ENCODE assay signal across 17 cellular contexts in the genomic region with DNA sequence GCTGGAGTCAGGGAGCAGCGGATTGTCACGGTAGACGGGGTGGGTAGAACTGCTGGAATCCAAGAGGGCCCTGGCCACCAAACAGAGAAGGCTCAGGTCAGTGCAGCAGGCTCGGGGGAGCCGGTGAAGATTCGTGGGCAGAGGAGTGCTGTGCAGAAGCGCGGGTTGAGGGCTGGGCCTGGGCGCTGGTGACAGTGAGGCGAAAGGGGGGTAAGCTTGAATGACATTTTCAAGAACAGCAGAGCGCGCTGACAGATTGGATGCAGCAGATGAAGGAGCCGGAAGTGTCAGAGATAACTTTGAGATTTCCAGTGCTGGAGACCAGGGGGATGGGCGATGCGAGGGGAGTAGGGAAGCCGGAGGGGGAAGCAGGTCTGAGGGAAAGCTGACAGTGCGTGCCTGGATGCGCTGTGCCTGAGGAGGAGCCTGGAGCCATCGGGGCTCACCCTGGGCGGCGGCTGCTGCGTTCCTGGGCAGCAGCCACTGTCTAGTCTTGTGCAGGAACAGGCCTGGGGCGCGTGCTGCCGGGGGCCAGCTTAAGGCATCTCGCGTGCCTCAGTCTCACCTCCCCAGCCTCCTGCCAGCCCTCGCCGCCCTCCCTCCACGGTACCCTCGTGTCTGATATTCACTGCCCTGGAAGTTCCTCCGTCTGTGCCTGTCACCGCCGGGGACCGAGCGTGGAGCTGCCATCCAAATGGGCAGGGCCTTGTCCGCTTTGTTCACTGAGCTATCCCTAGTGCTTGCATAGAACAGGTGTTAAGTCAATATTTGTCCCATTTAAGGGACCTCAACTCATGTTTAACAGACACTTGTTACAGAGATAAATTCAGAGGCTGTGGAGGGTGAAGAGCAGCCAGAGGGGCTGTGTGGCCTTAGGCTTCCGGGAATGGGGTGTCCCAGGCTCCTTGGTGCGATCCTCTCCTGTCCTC. TPM values are rescaled to one million over a fixed set of nuclear protein-coding genes. Genes with fewer than 3 reads are reported as not detected.
DNase-seq lines count a peak whose midpoint lies in the region; ATAC-seq, FAIRE-seq and TF ChIP-seq lines count a peak whose summit lies in the region.
"Had no signal": no experiment of that assay in that cellular context is flagged by ENCODE, and none has a peak within 500 bp of the region (broad histone marks: within the 10 kb centered on the region; RNA-seq: fewer than 3 reads in every experiment).

No MANE protein-coding gene starts in this region.

- POLR2A ChIA-PET in AG04450 (lab: Yijun Ruan, JAX) (interaction anchor here (0.7 to 2.5 kb wide), 3 partner anchors 11 to 291 kb away, joined by 3 to 11 read pairs (median 4); no protein-coding TSS in a partner anchor), H1 (lab: Charles Lee; ENCODE audit: partially characterized antibody) (interaction anchor here (1.3 to 2.2 kb wide), 2 partner anchors 11 to 48 kb away, joined by 3 to 10 read pairs; no protein-coding TSS in a partner anchor)

- H3K23ac ChIP-seq in H1 (ENCODE audit: insufficient read length) (no peak overlapping the region), mesendoderm (ENCODE audit: low read length) (no peak overlapping the region)

- H3K4ac ChIP-seq in H1 (replicated peaks; ENCODE audit: insufficient read length, low read depth, low read length), result peak overlapping the region; percentile 27
- H3K4ac ChIP-seq in mesendoderm (ENCODE audit: low read depth, low read length), result no peak overlapping the region

- H4K91ac ChIP-seq in H1 (replicated peaks; ENCODE audit: insufficient read length, low read length), result peak overlapping the region; percentile 76

- no peak for TF ChIP-seq POLR2A in H1 (IDR thresholded peaks at IDR 0.05; ENCODE audit: control extremely low read depth in 1 of 2, low read depth in 2 of 2, low read length in 2 of 2)

- intact Hi-C loops in activated T-helper 1 cell treated with anti-CD3 and anti-CD28 coated beads, Interleukin-12 subunit alpha, Interleukin-12 subunit beta, Interleukin-2, Interleukin-4 antibody, amounts not matched to agents 30 ng/mL and 10 ng/mL and 1 ng/mL, durations not matched to agents 14 hours and 24 hours and 36 hours (cut with micrococcal nuclease), result no loop called here

- H3K18ac ChIP-seq in H1 (ENCODE audit: extremely low read depth, low read length) (no peak overlapping the region; the same call in 1 of the 2 replicates), mesendoderm (ENCODE audit: low read length) (no peak overlapping the region)

- H4K20me1 ChIP-seq in H1 (replicated peaks in 1 of 2; ENCODE audit: control insufficient read depth in 1 of 2, insufficient read depth in 2 of 2, low read length in 2 of 2), result peaks cover 0 to 4% of the 10 kb centered on the region in 2 experiments

- peaks cover 5% of the 10 kb centered on the region; the same call in 1 of the 2 replicates for H3K23me2 ChIP-seq in H1 (ENCODE audit: low read depth, low read length)

- H2BK5ac ChIP-seq in H1 (ENCODE audit: low read depth, low read length) (0 out of 2 replicates have a peak overlapping the region, but pooled peaks have one; percentile 49), mesendoderm (ENCODE audit: low read length) (no peak overlapping the region)

- DNase-seq in AG04450 (ENCODE audit: low read depth, low spot score), result no peak
- peak; percentile 27 for DNase-seq in NCI-H146 treated with DMSO at 0.1 percent for 48 hours (lab: John Stamatoyannopoulos, UW; ENCODE audit: unreplicated experiment)
- no peak for DNase-seq in H1 (ENCODE audit: low read depth in 1 of 2, low spot score in 2 of 2)
- DNase-seq in mesendoderm, result peak; percentile 53
- DNase-seq in COR-L47 (lab: John Stamatoyannopoulos, UW), result no peak
- DNase-seq in stimulated activated CD4-positive, alpha-beta T cell treated with anti-CD3 and anti-CD28 coated beads, Interleukin-2, amount 100 ng/mL, for 24 hours, result no peak
- DNase-seq in activated T-helper 1 cell treated with anti-CD3 and anti-CD28 coated beads, Interleukin-12 subunit alpha, Interleukin-12 subunit beta, Interleukin-2, Interleukin-4 antibody, amounts not matched to agents 30 ng/mL and 10 ng/mL and 1 ng/mL, durations not matched to agents 14 hours and 24 hours and 36 hours (ENCODE audit: low spot score), result no peak
- DNase-seq in natural killer cell treated with Interleukin-12 subunit alpha and Interleukin-12 subunit beta and Interleukin-15 and Interleukin-18, amount 100 ng/mL, for 72 hours (ENCODE audit: low spot score), result no peak
- DNase-seq: DND-41; NCI-H1436; stimulated activated CD8-positive, alpha-beta memory T cell treated with anti-CD3 and anti-CD28 coated beads, Interleukin-4, amount 100 ng/mL, for 48 hours; transverse colon had no signal

- TF ChIP-seq EP300 in H1 (IDR thresholded peaks at IDR 0.05; ENCODE audit: borderline replicate concordance in 1 of 2, low read depth in 2 of 2, low read length in 2 of 2), result no peak

- no peak overlapping the region for H3K4me3 ChIP-seq in AG04450 (ENCODE audit: low read depth, low read length)
- H3K4me3 ChIP-seq in H1 (ENCODE audit: extremely low read depth in 1 of 4, insufficient read depth in 2 of 4, low read depth in 3 of 4, low read length in 4 of 4), result no peak overlapping the region
- no peak overlapping the region for H3K4me3 ChIP-seq in mesendoderm (ENCODE audit: low read length)
- H3K4me3 ChIP-seq: GM12878, pancreas, transverse colon had no signal

- H3K36me3 Mint-ChIP-seq in activated T-helper 1 cell treated with anti-CD3 and anti-CD28 coated beads, Interleukin-12 subunit alpha, Interleukin-12 subunit beta, Interleukin-2, Interleukin-4 antibody, amounts not matched to agents 30 ng/mL and 10 ng/mL and 1 ng/mL, durations not matched to agents 14 hours and 24 hours and 36 hours (ENCODE audit: low read depth), result no peaks in the 10 kb centered on the region
- no peaks in the 10 kb centered on the region for H3K36me3 Mint-ChIP-seq in natural killer cell treated with Interleukin-12 subunit alpha and Interleukin-12 subunit beta and Interleukin-15 and Interleukin-18, amount 100 ng/mL, for 72 hours
- H3K36me3 Mint-ChIP-seq: activated naive CD8-positive, alpha-beta T cell had no signal

- H3K14ac ChIP-seq in H1 (ENCODE audit: insufficient read length), result no peak overlapping the region

- H3K79me1 ChIP-seq in H1 (ENCODE audit: low read depth, low read length) (no peaks in the 10 kb centered on the region), mesendoderm (ENCODE audit: low read length) (no peaks in the 10 kb centered on the region)

- 82% methylated on average over 39 of the region's 39 CpGs; no CpG with 5 or more reads in 1 of the 2 experiments for WGBS in H1 (ENCODE audit: extremely low coverage in 1 of 2, insufficient coverage in 1 of 2, insufficient read length in 1 of 2, insufficient replicate concordance in 2 of 2, low coverage in 1 of 2, low lambda C conversion rate in 2 of 2, missing lambda C conversion rate in 1 of 2), 2 experiments
- WGBS in mesendoderm (ENCODE audit: extremely low coverage, insufficient coverage, low lambda C conversion rate), result no CpG with 5 or more reads among the region's 39 CpGs

- H3K56ac ChIP-seq in H1 (replicated peaks; ENCODE audit: insufficient read length, low read depth, low read length) (no peak overlapping the region), mesendoderm (ENCODE audit: low read length) (peak overlapping the region; percentile 12)

- no peaks in the 10 kb centered on the region for H3K9me3 Mint-ChIP-seq in activated T-helper 1 cell treated with anti-CD3 and anti-CD28 coated beads, Interleukin-12 subunit alpha, Interleukin-12 subunit beta, Interleukin-2, Interleukin-4 antibody, amounts not matched to agents 30 ng/mL and 10 ng/mL and 1 ng/mL, durations not matched to agents 14 hours and 24 hours and 36 hours
- no peaks in the 10 kb centered on the region for H3K9me3 Mint-ChIP-seq in natural killer cell treated with Interleukin-12 subunit alpha and Interleukin-12 subunit beta and Interleukin-15 and Interleukin-18, amount 100 ng/mL, for 72 hours

- FAIRE-seq in H1 (lab: Jason Lieb, UNC), result no peak
- FAIRE-seq: GM12878, GM19239, pancreas had no signal

- CTCF ChIA-PET in AG04450 (lab: Charles Lee), result interaction anchor here (0.7 to 1.5 kb wide), 5 partner anchors 9 to 1828 kb away, joined by 3 to 5 read pairs (median 3); no protein-coding TSS in a partner anchor
- CTCF ChIA-PET in H1 (lab: Charles Lee; ENCODE audit: partially characterized antibody), result interaction anchor here (0.6 to 2.9 kb wide), 18 partner anchors 9 to 415 kb away, joined by 3 to 13 read pairs (median 4); no protein-coding TSS in a partner anchor

- no peak overlapping the region for H3K4me3 Mint-ChIP-seq in activated T-helper 1 cell treated with anti-CD3 and anti-CD28 coated beads, Interleukin-12 subunit alpha, Interleukin-12 subunit beta, Interleukin-2, Interleukin-4 antibody, amounts not matched to agents 30 ng/mL and 10 ng/mL and 1 ng/mL, durations not matched to agents 14 hours and 24 hours and 36 hours
- H3K4me3 Mint-ChIP-seq in natural killer cell treated with Interleukin-12 subunit alpha and Interleukin-12 subunit beta and Interleukin-15 and Interleukin-18, amount 100 ng/mL, for 72 hours, result no peak overlapping the region
- H3K4me3 Mint-ChIP-seq: activated naive CD8-positive, alpha-beta T cell had no signal

- peak overlapping the region; percentile 35; the same call in 1 of the 2 replicates for H4K8ac ChIP-seq in H1 (ENCODE audit: extremely low read depth, insufficient read depth, low read length)
- no peak overlapping the region for H4K8ac ChIP-seq in mesendoderm (ENCODE audit: low read depth, low read length)

- no peak overlapping the region for H2BK20ac ChIP-seq in H1 (ENCODE audit: low read length)

- TF ChIP-seq RAD21 in H1 (IDR thresholded peaks at IDR 0.05 in 1 of 2, conservative IDR thresholded peaks at IDR 0.05 in 1 of 2; ENCODE audit: low read depth in 2 of 2, low read length in 2 of 2), result no peak

- H3K9me3 ChIP-seq in AG04450 (ENCODE audit: control insufficient read depth, insufficient read depth, low read length), result no peaks in the 10 kb centered on the region
- no peaks in the 10 kb centered on the region for H3K9me3 ChIP-seq in H1 (ENCODE audit: insufficient read depth in 2 of 2, low read depth in 1 of 2, low read length in 1 of 2)
- H3K9me3 ChIP-seq: pancreas, transverse colon had no signal

- H3K9ac ChIP-seq in H1 (replicated peaks in 1 of 4; ENCODE audit: extremely low read depth in 1 of 4, low read depth in 3 of 4, low read length in 3 of 4), result no peak overlapping the region
- no peak overlapping the region for H3K9ac ChIP-seq in mesendoderm (ENCODE audit: low read length)

- no peak overlapping the region for H2AFZ ChIP-seq in H1 (ENCODE audit: low read length)

- H3K4me1 ChIP-seq in H1 (replicated peaks in 1 of 4; ENCODE audit: control insufficient read depth in 3 of 4, insufficient read depth in 4 of 4, low read length in 3 of 4) (peaks cover 0 to 20% (median 9%) of the 10 kb centered on the region in 4 experiments; a peak in 5 of 7 replicates), mesendoderm (ENCODE audit: control insufficient read depth, low read depth, low read length) (peaks cover 2% of the 10 kb centered on the region)
- H3K4me1 ChIP-seq: pancreas had no signal

- H3K79me2 ChIP-seq in H1 (ENCODE audit: control insufficient read depth in 1 of 2, insufficient read depth in 2 of 2, low read length in 2 of 2), result no peaks in the 10 kb centered on the region
- H3K79me2 ChIP-seq in mesendoderm (ENCODE audit: control insufficient read depth, insufficient read depth, low read length), result no peaks in the 10 kb centered on the region

- H2BK15ac ChIP-seq in H1 (ENCODE audit: low read length) (no peak overlapping the region; the same call in 1 of the 2 replicates), mesendoderm (replicated peaks; ENCODE audit: low read depth) (no peak overlapping the region)

- ATAC-seq in natural killer cell treated with Interleukin-12 subunit alpha and Interleukin-12 subunit beta and Interleukin-15 and Interleukin-18, amount 100 ng/mL, for 72 hours, result no peak
- ATAC-seq: GM12878 had no signal

- H3K4me2 ChIP-seq in H1 (ENCODE audit: insufficient read depth in 1 of 2, low read depth in 2 of 2, low read length in 2 of 2), result peak overlapping the region in 1 of 2 experiments; percentile 9; a peak in 2 of 4 replicates
- H3K4me2 ChIP-seq in mesendoderm (ENCODE audit: low read length), result no peak overlapping the region

- no peaks in the 10 kb centered on the region for H3K4me1 Mint-ChIP-seq in activated T-helper 1 cell treated with anti-CD3 and anti-CD28 coated beads, Interleukin-12 subunit alpha, Interleukin-12 subunit beta, Interleukin-2, Interleukin-4 antibody, amounts not matched to agents 30 ng/mL and 10 ng/mL and 1 ng/mL, durations not matched to agents 14 hours and 24 hours and 36 hours (ENCODE audit: low read depth)
- H3K4me1 Mint-ChIP-seq in natural killer cell treated with Interleukin-12 subunit alpha and Interleukin-12 subunit beta and Interleukin-15 and Interleukin-18, amount 100 ng/mL, for 72 hours (ENCODE audit: low read depth in 2 of 2), result peaks cover 0 to 3% of the 10 kb centered on the region in 2 donors

- no peak for TF ChIP-seq CTCF in AG04450 (IDR thresholded peaks at IDR 0.05; ENCODE audit: low read depth, low read length)
- TF ChIP-seq CTCF in H1 (IDR thresholded peaks at IDR 0.05; ENCODE audit: control extremely low read depth in 1 of 3, insufficient read depth in 1 of 3, low read depth in 1 of 3, low read length in 3 of 3), result no peak

- H3K36me3 ChIP-seq in H1 (ENCODE audit: control insufficient read depth in 2 of 4, insufficient read depth in 4 of 4, low read length in 3 of 4) (no peaks in the 10 kb centered on the region), mesendoderm (ENCODE audit: control insufficient read depth, insufficient read depth, low read length) (no peaks in the 10 kb centered on the region)
- H3K36me3 ChIP-seq: pancreas, transverse colon had no signal

- H2BK120ac ChIP-seq in H1 (replicated peaks; ENCODE audit: low read depth, low read length), result no peak overlapping the region
- H2BK120ac ChIP-seq in mesendoderm (ENCODE audit: low read depth, low read length), result no peak overlapping the region

- H3K27me3 ChIP-seq in AG04450 (ENCODE audit: control insufficient read depth, insufficient read depth, low read length) (no peaks in the 10 kb centered on the region), H1 (replicated peaks in 1 of 4; ENCODE audit: control insufficient read depth in 3 of 4, extremely low read depth in 1 of 4, insufficient read depth in 3 of 4, low read length in 3 of 4) (peaks cover 0 to 22% (median 12%) of the 10 kb centered on the region in 4 experiments; a peak in 5 of 7 replicates), mesendoderm (ENCODE audit: insufficient read depth, low read length, poor library complexity) (no peaks in the 10 kb centered on the region)
- H3K27me3 ChIP-seq: pancreas had no signal

- H3K27ac Mint-ChIP-seq in activated T-helper 1 cell treated with anti-CD3 and anti-CD28 coated beads, Interleukin-12 subunit alpha, Interleukin-12 subunit beta, Interleukin-2, Interleukin-4 antibody, amounts not matched to agents 30 ng/mL and 10 ng/mL and 1 ng/mL, durations not matched to agents 14 hours and 24 hours and 36 hours, result no peak overlapping the region
- H3K27ac Mint-ChIP-seq in natural killer cell treated with Interleukin-12 subunit alpha and Interleukin-12 subunit beta and Interleukin-15 and Interleukin-18, amount 100 ng/mL, for 72 hours, result no peak overlapping the region
- H3K27ac Mint-ChIP-seq: activated naive CD8-positive, alpha-beta T cell had no signal

- peak overlapping the region; percentile 31 for H3K27ac ChIP-seq in AG04450 (ENCODE audit: low read depth, low read length)
- no peak overlapping the region for H3K27ac ChIP-seq in H1 (ENCODE audit: low read depth, low read length)
- H3K27ac ChIP-seq in mesendoderm (ENCODE audit: low read depth, low read length), result no peak overlapping the region
- H3K27ac ChIP-seq: epithelial cell of prostate, pancreas had no signal

- H3K27me3 Mint-ChIP-seq in activated T-helper 1 cell treated with anti-CD3 and anti-CD28 coated beads, Interleukin-12 subunit alpha, Interleukin-12 subunit beta, Interleukin-2, Interleukin-4 antibody, amounts not matched to agents 30 ng/mL and 10 ng/mL and 1 ng/mL, durations not matched to agents 14 hours and 24 hours and 36 hours (ENCODE audit: insufficient read depth), result peaks cover 35% of the 10 kb centered on the region
- peaks cover 0 to 26% of the 10 kb centered on the region in 2 donors for H3K27me3 Mint-ChIP-seq in natural killer cell treated with Interleukin-12 subunit alpha and Interleukin-12 subunit beta and Interleukin-15 and Interleukin-18, amount 100 ng/mL, for 72 hours

- peak overlapping the region; percentile 65; the same call in 1 of the 2 replicates for H2BK12ac ChIP-seq in H1 (ENCODE audit: low read depth, low read length)

- H4K5ac ChIP-seq in H1 (ENCODE audit: insufficient read length, low read depth, low read length) (no peak overlapping the region), mesendoderm (ENCODE audit: low read length) (no peak overlapping the region)

- H2AK5ac ChIP-seq in H1 (ENCODE audit: low read depth, low read length) (no peak overlapping the region), mesendoderm (ENCODE audit: low read length) (no peak overlapping the region)

RNA-seq across cellular contexts. Expression of a gene that starts 5.2 kb away (rescaled TPM):
- polyA plus RNA-seq in AG04450 (2011; rRNA removed) (0.55 and 0.68 TPM in 2 replicates), H1 (2011; rRNA removed) (1.2 and 2.2 TPM in 2 replicates)
- polyA minus RNA-seq in AG04450 (2011; rRNA and poly(A)+ RNA removed), result 0.91 and 1.5 TPM in 2 replicates
- total RNA-seq in H1 (2021; fragmentation: NEBNext Ultra II Directional; extraction: Animal tissue kit (Norgen Biotek cat#: 25700)), result 2.4 and 2.9 TPM in 2 replicates
- polyA plus RNA-seq in H1 (2011; cell fraction: cytosol; rRNA removed), result 1.1 TPM
- 3.3 TPM for polyA plus RNA-seq in H1 (2011; cell fraction: nucleus; rRNA removed)
- polyA plus RNA-seq in H1 (2012, experiment 1 of 2), result 1.5 to 1.8 TPM (median 1.6 TPM) in 4 replicates
- polyA plus RNA-seq in H1 (2012, experiment 2 of 2), result 0.89 TPM
- 2.0 TPM for polyA plus RNA-seq in H1 (2013, experiment 1 of 2)
- polyA plus RNA-seq in H1 (2013, experiment 2 of 2), result 2.2 TPM
- 2.3 and 4.4 TPM in 2 replicates for polyA minus RNA-seq in H1 (2011; rRNA and poly(A)+ RNA removed)
- polyA minus RNA-seq in H1 (2011; cell fraction: cytosol; rRNA and poly(A)+ RNA removed), result 2.8 TPM
- polyA minus RNA-seq in H1 (2011; cell fraction: nucleus; rRNA and poly(A)+ RNA removed), result 4.5 TPM
- 1.4 TPM for polyA plus RNA-seq in mesendoderm (2013, experiment 1 of 2)
- polyA plus RNA-seq in mesendoderm (2013, experiment 2 of 2), result 1.6 TPM
- total RNA-seq in activated T-helper 1 cell treated with anti-CD3 and anti-CD28 coated beads, Interleukin-12 subunit alpha, Interleukin-12 subunit beta, Interleukin-2, Interleukin-4 antibody, amounts not matched to agents 30 ng/mL and 10 ng/mL and 1 ng/mL, durations not matched to agents 14 hours and 24 hours and 36 hours, result 0.16 TPM in 1 of 2 replicates, not detected in the other
- 1 to 10 TPM; 1.4 to 1.8 TPM for total RNA-seq in natural killer cell treated with Interleukin-12 subunit alpha and Interleukin-12 subunit beta and Interleukin-15 and Interleukin-18, amount 100 ng/mL, for 72 hours
- total RNA-seq: pancreas had no signal

Comparison
In these comparisons a context has a peak if more than half of its experiments do, and no peak if none do; other contexts are left out.
1. DNase-seq: peak in NCI-H146 treated with DMSO at 0.1 percent for 48 hours (single experiment) and mesendoderm (single experiment); none in AG04450 (single experiment), H1 (0 of 2), COR-L47 (single experiment), stimulated activated CD4-positive, alpha-beta T cell treated with anti-CD3 and anti-CD28 coated beads, Interleukin-2, amount 100 ng/mL, for 24 hours (0 of 2), activated T-helper 1 cell treated with anti-CD3 and anti-CD28 coated beads, Interleukin-12 subunit alpha, Interleukin-12 subunit beta, Interleukin-2, Interleukin-4 antibody, amounts not matched to agents 30 ng/mL and 10 ng/mL and 1 ng/mL, durations not matched to agents 14 hours and 24 hours and 36 hours (single experiment) and natural killer cell treated with Interleukin-12 subunit alpha and Interleukin-12 subunit beta and Interleukin-15 and Interleukin-18, amount 100 ng/mL, for 72 hours (single experiment).